8 cellular contexts compared by ENCODE assay signal in the genomic region with DNA sequence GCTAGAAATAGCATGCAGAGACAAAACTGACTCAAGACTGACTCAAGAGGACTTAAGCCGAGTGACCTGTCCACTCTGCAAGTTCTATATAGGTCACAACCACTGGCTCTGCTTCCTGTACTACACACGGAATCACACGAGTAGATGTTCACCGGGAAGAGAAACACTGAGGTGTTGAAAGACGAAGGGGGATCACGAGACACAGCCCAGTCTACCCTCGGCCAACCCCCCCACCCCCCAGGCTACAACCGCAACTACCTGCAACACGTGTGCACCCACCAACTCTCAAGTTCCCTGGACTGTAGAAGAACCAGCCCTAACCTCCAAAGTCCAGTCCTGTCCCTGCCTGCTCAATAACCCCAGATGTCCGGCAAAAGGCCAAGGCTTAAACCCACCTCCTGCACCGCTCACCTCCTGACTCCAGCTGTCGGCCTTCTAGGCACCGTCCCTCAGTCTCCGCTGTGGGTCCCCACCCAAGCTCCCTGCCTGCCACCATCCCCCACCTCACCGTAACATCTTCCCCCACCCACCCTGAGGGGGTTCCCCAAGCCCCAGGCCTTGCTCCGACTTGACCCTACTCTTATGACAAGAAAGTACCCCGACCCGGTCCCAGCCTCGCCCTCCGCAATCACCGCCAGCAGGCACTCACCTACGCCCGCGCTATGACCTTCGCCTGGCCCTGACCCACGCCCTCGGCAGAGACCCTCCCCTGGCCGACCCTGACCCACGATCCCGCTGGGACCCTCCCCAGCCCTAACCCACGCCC. TPM values are rescaled to one million over a fixed set of nuclear protein-coding genes. Genes with fewer than 3 reads are reported as not detected.
DNase-seq lines count a peak whose midpoint lies in the region; ATAC-seq and TF ChIP-seq lines count a peak whose summit lies in the region.

No MANE protein-coding gene starts in this region.

- peaks cover 14% of the 10 kb centered on the region for H3K4me1 ChIP-seq in prostate gland (replicated peaks)

- peaks cover 4% of the 10 kb centered on the region in 2 donors for H3K36me3 Mint-ChIP-seq in activated T-cell treated with anti-CD3 and anti-CD28 coated beads, Interleukin-2, amount 50 U/mL, for 72 hours (ENCODE audit: insufficient read depth in 2 of 2)

- no peaks in the 10 kb centered on the region for H3K36me3 ChIP-seq in prostate gland

- H3K9me3 Mint-ChIP-seq in activated T-cell treated with anti-CD3 and anti-CD28 coated beads, Interleukin-2, amount 50 U/mL, for 72 hours, result no peaks in the 10 kb centered on the region

- H3K27ac ChIP-seq in prostate gland, result peak overlapping the region; percentile 82 to 83

- H3K27me3 Mint-ChIP-seq in activated T-cell treated with anti-CD3 and anti-CD28 coated beads, Interleukin-2, amount 50 U/mL, for 72 hours (ENCODE audit: low read depth), result no peaks in the 10 kb centered on the region

- no peaks in the 10 kb centered on the region for H3K9me3 ChIP-seq in prostate gland

- H3K27me3 ChIP-seq in prostate gland (replicated peaks; ENCODE audit: insufficient read depth), result no peaks in the 10 kb centered on the region

- peaks cover 48% of the 10 kb centered on the region for H3K4me1 Mint-ChIP-seq in activated T-cell treated with anti-CD3 and anti-CD28 coated beads, Interleukin-2, amount 50 U/mL, for 72 hours (ENCODE audit: low read depth)

- H3K4me3 Mint-ChIP-seq in activated T-cell treated with anti-CD3 and anti-CD28 coated beads, Interleukin-2, amount 50 U/mL, for 72 hours, result peak overlapping the region; percentile 94 to 96

- peak; percentile 69 for DNase-seq in DMS53 (lab: John Stamatoyannopoulos, UW)
- no peak for DNase-seq in DMS53 treated with DMSO at 0.1 percent for 48 hours (lab: John Stamatoyannopoulos, UW; ENCODE audit: unreplicated experiment)
- DNase-seq in activated T-cell treated with anti-CD3 and anti-CD28 coated beads, Interleukin-2, amount 50 U/mL, for 72 hours, result peak; percentile 19 to 25
- no peak for DNase-seq in Right ventricle myocardium superior
- no peak for DNase-seq in prostate gland (ENCODE audit: low spot score)
- no peak for DNase-seq in activated CD4-positive, CD25-positive, alpha-beta regulatory T cell treated with anti-CD3 and anti-CD28 coated beads, Interleukin-2, amount 50 U/mL, for 72 hours
- DNase-seq in SHP77 treated with DMSO at 0.1 percent for 48 hours (lab: John Stamatoyannopoulos, UW), result no peak

- ATAC-seq in HG03442 (IDR thresholded peaks at IDR 0.05; ENCODE audit: unreplicated experiment) (peak; percentile 7), Right ventricle myocardium superior (ENCODE audit: poor library complexity) (peak; percentile 6)
- peak in 1 of 2 donors; percentile 3 for ATAC-seq in activated T-cell treated with anti-CD3 and anti-CD28 coated beads, Interleukin-2, amount 50 U/mL, for 72 hours (replicated peaks in 1 of 2)

- intact Hi-C loops in Right ventricle myocardium superior (cut with DNase I), result no loop called here
- intact Hi-C loops in prostate gland (cut with DNase I), result loop anchor here (5.0 kb wide), 1 partner anchor 41 kb away; the partner anchor contains the start of gene DGKQ

- TF ChIP-seq POLR2A in prostate gland (IDR thresholded peaks at IDR 0.05), result no peak

- H3K4me3 ChIP-seq in prostate gland, result peak overlapping the region; percentile 89 to 97

- H3K27ac Mint-ChIP-seq in activated T-cell treated with anti-CD3 and anti-CD28 coated beads, Interleukin-2, amount 50 U/mL, for 72 hours, result peak overlapping the region; percentile 94

- 1% methylated on average over 30 of the region's 31 CpGs for WGBS in prostate gland

- no peak for TF ChIP-seq CTCF in prostate gland (IDR thresholded peaks at IDR 0.05)

RNA-seq across cellular contexts. Expression of gene GAK, which starts 0.7 kb away (rescaled TPM):
- total RNA-seq in activated T-cell treated with anti-CD3 and anti-CD28 coated beads, Interleukin-2, amount 50 U/mL, for 72 hours, result 100 to 1,000 TPM; 136 to 140 TPM
- total RNA-seq in Right ventricle myocardium superior (27.9 TPM), prostate gland (100 to 1,000 TPM; 158 to 181 TPM)

RNA-seq across cellular contexts. Expression of gene TMEM175, which starts 0.9 kb away (rescaled TPM):
- 10 to 100 TPM; 21.0 to 22.0 TPM for total RNA-seq in activated T-cell treated with anti-CD3 and anti-CD28 coated beads, Interleukin-2, amount 50 U/mL, for 72 hours
- total RNA-seq in Right ventricle myocardium superior, result 14.9 TPM
- 10 to 100 TPM; 44.1 to 74.6 TPM for total RNA-seq in prostate gland

RNA-seq across cellular contexts. Expression of gene DGKQ, which starts 42.0 kb away (rescaled TPM):
- 10 to 100 TPM in 1 of 2 donors, 1 to 10 TPM in 1; 8.8 to 12.0 TPM for total RNA-seq in activated T-cell treated with anti-CD3 and anti-CD28 coated beads, Interleukin-2, amount 50 U/mL, for 72 hours
- total RNA-seq in Right ventricle myocardium superior, result 3.3 TPM
- 10 to 100 TPM; 10.4 to 17.1 TPM for total RNA-seq in prostate gland

RNA-seq across cellular contexts. Expression of gene IDUA, which starts 55.5 kb away (rescaled TPM):
- 10 to 100 TPM; 11.8 to 13.9 TPM for total RNA-seq in activated T-cell treated with anti-CD3 and anti-CD28 coated beads, Interleukin-2, amount 50 U/mL, for 72 hours
- 8.4 TPM for total RNA-seq in Right ventricle myocardium superior
- total RNA-seq in prostate gland, result 10 to 100 TPM; 53.6 to 56.8 TPM

Comparison
In these comparisons a context has a peak if more than half of its experiments do, and no peak if none do; other contexts are left out.
1. DNase-seq: peak in DMS53 (single experiment) and activated T-cell treated with anti-CD3 and anti-CD28 coated beads, Interleukin-2, amount 50 U/mL, for 72 hours (2 of 2); none in DMS53 treated with DMSO at 0.1 percent for 48 hours (single experiment), Right ventricle myocardium superior (single experiment), prostate gland (single experiment), activated CD4-positive, CD25-positive, alpha-beta regulatory T cell treated with anti-CD3 and anti-CD28 coated beads, Interleukin-2, amount 50 U/mL, for 72 hours (single experiment) and SHP77 treated with DMSO at 0.1 percent for 48 hours (single experiment).